9 cellular contexts compared by ENCODE assay signal in genomic region chr22:37243402-37244113, GRCh38. TPM values are rescaled to one million over a fixed set of nuclear protein-coding genes. Genes with fewer than 3 reads are reported as not detected.
DNase-seq lines count a peak whose midpoint lies in the region; ATAC-seq, FAIRE-seq and TF ChIP-seq lines count a peak whose summit lies in the region.
"Had no signal": no experiment of that assay in that cellular context is flagged by ENCODE, and none has a peak within 500 bp of the region (broad histone marks: within the 10 kb centered on the region; RNA-seq: fewer than 3 reads in every experiment).

No MANE protein-coding gene starts in this region.

- peaks cover 7% of the 10 kb centered on the region for H3K27me3 ChIP-seq in Loucy (ENCODE audit: insufficient read depth, low read length, poor library complexity, severe bottlenecking)
- no peaks in the 10 kb centered on the region for H3K27me3 ChIP-seq in endothelial cell of umbilical vein (ENCODE audit: control insufficient read depth in 2 of 2, insufficient read depth in 2 of 2, low read length in 2 of 2)

- H3K4me2 ChIP-seq in Loucy (ENCODE audit: low read depth, low read length, poor library complexity, severe bottlenecking) (peak overlapping the region; percentile 98), endothelial cell of umbilical vein (ENCODE audit: insufficient read depth, low read length) (peak overlapping the region; percentile 67)

- peaks cover 43% of the 10 kb centered on the region for H4K20me1 ChIP-seq in Loucy (ENCODE audit: insufficient read depth, low read length, poor library complexity, severe bottlenecking)
- H4K20me1 ChIP-seq in endothelial cell of umbilical vein (replicated peaks; ENCODE audit: control insufficient read depth, extremely low read depth, insufficient read depth, low read length): no peaks in the 10 kb centered on the region

- CTCF ChIA-PET in endothelial cell of umbilical vein (lab: Charles Lee): interaction anchor here (0.5 to 5.8 kb wide), 6 partner anchors 10 to 81 kb away, joined by 3 to 83 read pairs (median 11); no protein-coding TSS in a partner anchor

- H3K27ac ChIP-seq in endothelial cell of umbilical vein (ENCODE audit: insufficient read depth, low read depth, low read length) (peak overlapping the region; percentile 28), skin epidermis (peak overlapping the region in 19 of 21 experiments; percentile 41 to 97 (median 79))
- H3K27ac ChIP-seq: C4-2B had no signal

- H2AFZ ChIP-seq in Loucy (ENCODE audit: low read length) (no peak overlapping the region), endothelial cell of umbilical vein (ENCODE audit: low read depth, low read length) (peak overlapping the region; percentile 70)

- DNase-seq in SIG-M5 treated with dmso at 0.1 percent for 504 hours (lab: John Stamatoyannopoulos, UW; ENCODE audit: unreplicated experiment) (peak; percentile 16), SIG-M5 (lab: John Stamatoyannopoulos, UW) (no peak), endothelial cell of umbilical vein (ENCODE audit: low read depth, low spot score) (no peak), retina (no peak), SW480 (ENCODE audit: low spot score) (no peak)

- BruUV-seq in endothelial cell of umbilical vein (replicated peaks; lab: Mats Ljungman, UMichigan): TSS peak; percentile 41

- peaks cover 30% of the 10 kb centered on the region; the same call in 1 of the 2 replicates for H3K36me3 ChIP-seq in Loucy (ENCODE audit: insufficient read depth, low read length)
- H3K36me3 ChIP-seq in endothelial cell of umbilical vein (ENCODE audit: control insufficient read depth in 2 of 2, extremely low read depth in 1 of 2, insufficient read depth in 2 of 2, low read length in 2 of 2): peaks cover 0 to 2% of the 10 kb centered on the region in 2 experiments

- ATAC-seq in HG02610 (IDR thresholded peaks at IDR 0.05; ENCODE audit: unreplicated experiment): no peak

- no peak for FAIRE-seq in endothelial cell of umbilical vein (lab: Jason Lieb, UNC)

- H3K4me1 ChIP-seq in Loucy (ENCODE audit: insufficient read depth, low read length, poor library complexity, severe bottlenecking): peaks cover 57% of the 10 kb centered on the region
- H3K4me1 ChIP-seq in endothelial cell of umbilical vein (ENCODE audit: control insufficient read depth, extremely low read depth, insufficient read depth, low read length): peaks cover 34% of the 10 kb centered on the region

- no peaks in the 10 kb centered on the region for H3K9me3 ChIP-seq in Loucy (ENCODE audit: insufficient read depth, low read depth, low read length)
- no peaks in the 10 kb centered on the region for H3K9me3 ChIP-seq in endothelial cell of umbilical vein (replicated peaks; ENCODE audit: control insufficient read depth, insufficient read depth, low read length)

- TF ChIP-seq POLR2A in endothelial cell of umbilical vein (IDR thresholded peaks at IDR 0.05; ENCODE audit: low read depth, low read length): no peak

- intact Hi-C loops in endothelial cell of umbilical vein (cut with micrococcal nuclease): loop anchor here (1.0 kb wide), 1 partner anchor 10 kb away; no protein-coding TSS in a partner anchor

- H3K9me1 ChIP-seq in endothelial cell of umbilical vein (replicated peaks; ENCODE audit: control insufficient read depth, extremely low read depth, insufficient read depth, low read length): no peaks in the 10 kb centered on the region

- dilution Hi-C loops in endothelial cell of umbilical vein (cut with MboI; ENCODE audit: extremely low pct_ligation_motif_present, low sequenced_read_pairs): no loop called here

- H3K79me2 ChIP-seq in Loucy (ENCODE audit: insufficient read depth, low read length) (peaks cover 55% of the 10 kb centered on the region), endothelial cell of umbilical vein (ENCODE audit: control insufficient read depth, insufficient read depth, low read length) (peaks cover 10% of the 10 kb centered on the region)

- H3K9ac ChIP-seq in Loucy (ENCODE audit: low read depth, low read length, poor library complexity, severe bottlenecking): peak overlapping the region; percentile 99
- H3K9ac ChIP-seq in endothelial cell of umbilical vein (replicated peaks; ENCODE audit: extremely low read depth, insufficient read depth, low read length): peak overlapping the region; percentile 44

- no peak for TF ChIP-seq CTCF in Loucy (conservative IDR thresholded peaks at IDR 0.05; ENCODE audit: low read length)
- TF ChIP-seq CTCF in endothelial cell of umbilical vein (IDR thresholded peaks at IDR 0.05; ENCODE audit: extremely low read depth in 1 of 2, insufficient read depth in 1 of 2, low read depth in 1 of 2, low read length in 2 of 2): no peak

- peak overlapping the region; percentile 94 for H3K4me3 ChIP-seq in Loucy (ENCODE audit: low read length, poor library complexity, severe bottlenecking)
- H3K4me3 ChIP-seq in endothelial cell of umbilical vein (replicated peaks in 1 of 3; ENCODE audit: insufficient read depth in 1 of 3, low read depth in 1 of 3, low read length in 3 of 3): peak overlapping the region; percentile 39 to 59 (median 50)
- H3K4me3 ChIP-seq in skin epidermis: peak overlapping the region; percentile 37 to 56 (median 52)

- no peaks in the 10 kb centered on the region for H3K9me2 ChIP-seq in Loucy (replicated peaks; ENCODE audit: low read depth, low read length)

- peaks cover 12% of the 10 kb centered on the region; the same call in 1 of the 2 replicates for H3F3A ChIP-seq in Loucy (ENCODE audit: low read depth)

- POLR2A ChIA-PET in endothelial cell of umbilical vein (lab: Charles Lee): no interaction called here

TF ChIP-seq in endothelial cell of umbilical vein, 7 proteins besides CTCF, POLR2A, EP300 and RAD21:
- no peak for TF ChIP-seq MYC (IDR thresholded peaks at IDR 0.05; ENCODE audit: low read depth, low read length)
- no peak for TF ChIP-seq EZH2 (IDR thresholded peaks at IDR 0.05; ENCODE audit: borderline replicate concordance, low read depth, low read length, severe bottlenecking)
- no peak for TF ChIP-seq FOS (IDR thresholded peaks at IDR 0.05; ENCODE audit: borderline replicate concordance, insufficient read depth, low read length)
- TF ChIP-seq GATA2 (IDR thresholded peaks at IDR 0.05; ENCODE audit: insufficient read depth, insufficient read length, low read depth, low read length): no peak
- TF ChIP-seq, protein P1, sequence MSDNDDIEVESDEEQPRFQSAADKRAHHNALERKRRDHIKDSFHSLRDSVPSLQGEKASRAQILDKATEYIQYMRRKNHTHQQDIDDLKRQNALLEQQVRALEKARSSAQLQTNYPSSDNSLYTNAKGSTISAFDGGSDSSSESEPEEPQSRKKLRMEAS (IDR thresholded peaks at IDR 0.05; ENCODE audit: insufficient read depth, insufficient read length): no peak
- TF ChIP-seq POLR2AphosphoS5 (IDR thresholded peaks at IDR 0.05; ENCODE audit: insufficient read depth, low read depth, low read length): no peak
- no peak for TF ChIP-seq JUN (IDR thresholded peaks at IDR 0.05; ENCODE audit: borderline replicate concordance, insufficient read depth, insufficient read length, low read depth)

RNA-seq across cellular contexts. Expression of gene RAC2, which starts 0.5 kb away (rescaled TPM):
- 111 and 122 TPM in 2 replicates for total RNA-seq in endothelial cell of umbilical vein
- polyA plus RNA-seq in endothelial cell of umbilical vein: 181 and 196 TPM in 2 replicates
- polyA plus RNA-seq in endothelial cell of umbilical vein (2011; cell fraction: cytosol; rRNA removed): 128 and 131 TPM in 2 replicates
- 62.5 and 70.8 TPM in 2 replicates for polyA plus RNA-seq in endothelial cell of umbilical vein (2011; cell fraction: nucleus; rRNA removed)
- polyA plus RNA-seq in endothelial cell of umbilical vein (2012): 122 and 165 TPM in 2 replicates
- polyA minus RNA-seq in endothelial cell of umbilical vein: 92.2 and 107 TPM in 2 replicates
- not detected for polyA minus RNA-seq in endothelial cell of umbilical vein (2011; cell fraction: cytosol; rRNA and poly(A)+ RNA removed)
- polyA minus RNA-seq in endothelial cell of umbilical vein (2011; cell fraction: nucleus; rRNA and poly(A)+ RNA removed): 21.8 and 27.2 TPM in 2 replicates

RNA-seq across cellular contexts. Expression of gene SSTR3, which starts 31.3 kb away (rescaled TPM):
- total RNA-seq in endothelial cell of umbilical vein: not detected in 2 replicates
- not detected in 2 replicates for polyA plus RNA-seq in endothelial cell of umbilical vein
- polyA plus RNA-seq in endothelial cell of umbilical vein (2011; cell fraction: cytosol; rRNA removed): not detected in 2 replicates
- polyA plus RNA-seq in endothelial cell of umbilical vein (2011; cell fraction: nucleus; rRNA removed): not detected in 2 replicates
- polyA plus RNA-seq in endothelial cell of umbilical vein (2012): not detected in 2 replicates
- polyA minus RNA-seq in endothelial cell of umbilical vein: not detected in 2 replicates
- polyA minus RNA-seq in endothelial cell of umbilical vein (2011; cell fraction: cytosol; rRNA and poly(A)+ RNA removed): not detected
- polyA minus RNA-seq in endothelial cell of umbilical vein (2011; cell fraction: nucleus; rRNA and poly(A)+ RNA removed): not detected in 2 replicates

RNA-seq across cellular contexts. Expression of gene CYTH4, which starts 38.8 kb away (rescaled TPM):
- total RNA-seq in endothelial cell of umbilical vein: not detected in 2 replicates
- polyA plus RNA-seq in endothelial cell of umbilical vein: 0.06 and 0.29 TPM in 2 replicates
- polyA plus RNA-seq in endothelial cell of umbilical vein (2011; cell fraction: cytosol; rRNA removed): 0.10 TPM in 1 of 2 replicates, not detected in the other
- polyA plus RNA-seq in endothelial cell of umbilical vein (2011; cell fraction: nucleus; rRNA removed): 0.11 and 0.27 TPM in 2 replicates
- polyA plus RNA-seq in endothelial cell of umbilical vein (2012): 0.11 and 0.40 TPM in 2 replicates
- polyA minus RNA-seq in endothelial cell of umbilical vein: 0.17 and 0.63 TPM in 2 replicates
- polyA minus RNA-seq in endothelial cell of umbilical vein (2011; cell fraction: cytosol; rRNA and poly(A)+ RNA removed): not detected
- polyA minus RNA-seq in endothelial cell of umbilical vein (2011; cell fraction: nucleus; rRNA and poly(A)+ RNA removed): not detected in 2 replicates

RNA-seq across cellular contexts. Expression of gene C1QTNF6, which starts 55.5 kb away (rescaled TPM):
- 27.6 and 31.5 TPM in 2 replicates for total RNA-seq in endothelial cell of umbilical vein
- polyA plus RNA-seq in endothelial cell of umbilical vein: 20.2 and 23.6 TPM in 2 replicates
- 13.0 and 13.9 TPM in 2 replicates for polyA plus RNA-seq in endothelial cell of umbilical vein (2011; cell fraction: cytosol; rRNA removed)
- 21.5 and 22.1 TPM in 2 replicates for polyA plus RNA-seq in endothelial cell of umbilical vein (2011; cell fraction: nucleus; rRNA removed)
- polyA plus RNA-seq in endothelial cell of umbilical vein (2012): 10.6 and 12.3 TPM in 2 replicates
- 9.3 and 12.7 TPM in 2 replicates for polyA minus RNA-seq in endothelial cell of umbilical vein
- 24.2 TPM for polyA minus RNA-seq in endothelial cell of umbilical vein (2011; cell fraction: cytosol; rRNA and poly(A)+ RNA removed)
- polyA minus RNA-seq in endothelial cell of umbilical vein (2011; cell fraction: nucleus; rRNA and poly(A)+ RNA removed): 7.0 and 7.6 TPM in 2 replicates
